In genomic region chr17:41635121-41636097, GRCh38 we compare ENCODE assay signal across 14 cellular contexts. TPM values are rescaled to one million over a fixed set of nuclear protein-coding genes. Genes with fewer than 3 reads are reported as not detected.
DNase-seq lines count a peak whose midpoint lies in the region; ATAC-seq and TF ChIP-seq lines count a peak whose summit lies in the region.
"Had no signal": no experiment of that assay in that cellular context is flagged by ENCODE, and none has a peak within 500 bp of the region (broad histone marks: within the 10 kb centered on the region; RNA-seq: fewer than 3 reads in every experiment).

No MANE protein-coding gene starts in this region.

- TF ChIP-seq POLR2A in heart left ventricle (IDR thresholded peaks at IDR 0.05), result no peak
- no peak for TF ChIP-seq POLR2A in thyroid gland (IDR thresholded peaks at IDR 0.05)

- peak overlapping the region; percentile 26 for H3K4me3 ChIP-seq in SJCRH30
- H3K4me3 ChIP-seq in heart left ventricle, result peak overlapping the region in 3 of 12 donors; percentile 16 to 30 (median 27)
- no peak overlapping the region for H3K4me3 ChIP-seq in thyroid gland (replicated peaks in 1 of 3)
- no peak overlapping the region for H3K4me3 ChIP-seq in psoas muscle
- H3K4me3 ChIP-seq: cardiac muscle cell, lung, skin epidermis had no signal

- DNase-seq in Daoy (ENCODE audit: low read depth) (peak; percentile 49), SJCRH30 (peak; percentile 93 to 95), heart left ventricle (peak in 4 of 5 donors; percentile 42 to 71 (median 46)), omental fat pad (ENCODE audit: low spot score) (no peak), SW 1271 (lab: John Stamatoyannopoulos, UW) (no peak), DMS114 treated with DMSO at 0.1 percent for 48 hours (lab: John Stamatoyannopoulos, UW; ENCODE audit: unreplicated experiment) (no peak), thyroid gland (no peak), psoas muscle (no peak)
- DNase-seq: activated CD8-positive, alpha-beta memory T cell treated with anti-CD3 and anti-CD28 coated beads, Interleukin-2, amount 50 U/mL, for 48 hours; CD4-positive, alpha-beta T cell; stimulated activated CD8-positive, alpha-beta memory T cell treated with anti-CD3 and anti-CD28 coated beads, Interleukin-4, amount 100 ng/mL, for 48 hours had no signal

- 29 to 40% (median 32%) methylated on average over 25 to 28 of the region's 28 CpGs for WGBS in heart left ventricle, 4 donors
- 53 to 57% methylated on average over 28 of the region's 28 CpGs for WGBS in thyroid gland, 2 donors
- 31 to 38% (median 34%) methylated on average over 28 of the region's 28 CpGs for WGBS in psoas muscle, 3 donors

- intact Hi-C loops in heart left ventricle (cut with DNase I) (no loop called here), thyroid gland (cut with DNase I) (no loop called here), psoas muscle (cut with DNase I) (no loop called here)

- peak; percentile 63 to 81 (median 74) for ATAC-seq in heart left ventricle
- peak; percentile 55 for ATAC-seq in omental fat pad (ENCODE audit: low FRiP score)
- ATAC-seq in psoas muscle, result no peak

- H3K36me3 ChIP-seq in SJCRH30, result no peaks in the 10 kb centered on the region
- H3K36me3 ChIP-seq in heart left ventricle, result no peaks in the 10 kb centered on the region
- H3K36me3 ChIP-seq in thyroid gland, result no peaks in the 10 kb centered on the region
- no peaks in the 10 kb centered on the region for H3K36me3 ChIP-seq in psoas muscle (ENCODE audit: insufficient read depth in 1 of 2, low read depth in 1 of 2)
- H3K36me3 ChIP-seq: cardiac muscle cell had no signal

- H3K9me3 ChIP-seq in SJCRH30 (replicated peaks), result no peaks in the 10 kb centered on the region
- no peaks in the 10 kb centered on the region for H3K9me3 ChIP-seq in heart left ventricle
- no peaks in the 10 kb centered on the region for H3K9me3 ChIP-seq in thyroid gland
- no peaks in the 10 kb centered on the region for H3K9me3 ChIP-seq in psoas muscle

- H3K4me1 ChIP-seq in SJCRH30 (peaks cover 46% of the 10 kb centered on the region), heart left ventricle (peaks cover 0 to 14% (median 10%) of the 10 kb centered on the region in 12 donors), thyroid gland (peaks cover 0 to 3% of the 10 kb centered on the region in 2 donors), psoas muscle (peaks cover 7% of the 10 kb centered on the region)

- H3K27ac ChIP-seq in SJCRH30 (peak overlapping the region; percentile 80), heart left ventricle (peak overlapping the region in 1 of 12 donors; percentile 9), thyroid gland (no peak overlapping the region), psoas muscle (no peak overlapping the region)
- H3K27ac ChIP-seq: cardiac muscle cell had no signal

- TF ChIP-seq CTCF in heart left ventricle (IDR thresholded peaks at IDR 0.05) (no peak), omental fat pad (IDR thresholded peaks at IDR 0.05) (no peak), thyroid gland (IDR thresholded peaks at IDR 0.05) (no peak), psoas muscle (IDR thresholded peaks at IDR 0.05) (no peak)

- no peaks in the 10 kb centered on the region for H3K27me3 ChIP-seq in SJCRH30
- no peaks in the 10 kb centered on the region for H3K27me3 ChIP-seq in heart left ventricle
- no peaks in the 10 kb centered on the region for H3K27me3 ChIP-seq in thyroid gland
- H3K27me3 ChIP-seq in psoas muscle (ENCODE audit: insufficient read depth in 3 of 3, low read length in 2 of 3), result no peaks in the 10 kb centered on the region
- H3K27me3 ChIP-seq: cardiac muscle cell had no signal

RNA-seq across cellular contexts. Expression of gene KRT17, which starts 11.0 kb away (rescaled TPM):
- total RNA-seq in Daoy (2014; rRNA removed; shearing (Covaris generic)), result 276 and 317 TPM in 2 replicates
- total RNA-seq in SJCRH30 (2014; rRNA removed; shearing (Covaris generic)), result 134 and 149 TPM in 2 replicates
- total RNA-seq in heart left ventricle, result under 1 TPM in 1 of 9 donors, not detected in 8; 0.60 TPM
- not detected for polyA plus RNA-seq in heart left ventricle
- under 1 TPM in 1 of 4 donors, not detected in 3; 0.56 TPM for total RNA-seq in omental fat pad
- total RNA-seq in thyroid gland, result under 1 TPM in 1 of 4 donors, not detected in 3; 0.56 TPM
- not detected for total RNA-seq in psoas muscle
- polyA plus RNA-seq in psoas muscle, result under 1 TPM; 0.10 to 0.38 (median 0.20) TPM
- total RNA-seq: cardiac muscle cell; CD4-positive, alpha-beta T cell had no signal

RNA-seq across cellular contexts. Expression of gene KRT16, which starts 22.8 kb away (rescaled TPM):
- total RNA-seq in Daoy (2014; rRNA removed; shearing (Covaris generic)), result 1.0 TPM in 1 of 2 replicates, not detected in the other
- total RNA-seq in SJCRH30 (2014; rRNA removed; shearing (Covaris generic)), result 0.08 TPM in 1 of 2 replicates, not detected in the other
- total RNA-seq in heart left ventricle, result not detected
- polyA plus RNA-seq in heart left ventricle, result under 1 TPM in 1 of 2 donors, not detected in 1; 0.06 TPM
- 100 to 1,000 TPM in 1 of 4 donors, 1 to 10 TPM in 2, under 1 TPM in 1; 0.84 to 158 (median 7.6) TPM for total RNA-seq in omental fat pad
- total RNA-seq in thyroid gland, result 1 to 10 TPM in 2 of 4 donors, not detected in 2; 1.3 to 2.0 TPM
- total RNA-seq in psoas muscle, result under 1 TPM in 2 of 4 donors, not detected in 2; 0.21 to 0.26 TPM
- polyA plus RNA-seq in psoas muscle, result under 1 TPM in 2 of 3 donors, not detected in 1; 0.07 to 0.09 TPM
- total RNA-seq: cardiac muscle cell; CD4-positive, alpha-beta T cell had no signal

RNA-seq across cellular contexts. Expression of gene KRT14, which starts 48.7 kb away (rescaled TPM):
- total RNA-seq in Daoy (2014; rRNA removed; shearing (Covaris generic)), result 0.63 and 1.4 TPM in 2 replicates
- not detected in 2 replicates for total RNA-seq in SJCRH30 (2014; rRNA removed; shearing (Covaris generic))
- under 1 TPM in 2 of 9 donors, not detected in 7; 0.23 to 0.38 TPM for total RNA-seq in heart left ventricle
- not detected for polyA plus RNA-seq in heart left ventricle
- total RNA-seq in omental fat pad, result 1 to 10 TPM in 2 of 4 donors, under 1 TPM in 1, not detected in 1; 0.56 to 4.0 (median 3.0) TPM
- 10 to 100 TPM in 1 of 4 donors, under 1 TPM in 1, not detected in 2; 0.22 to 12.4 TPM for total RNA-seq in thyroid gland
- total RNA-seq in psoas muscle, result under 1 TPM in 2 of 4 donors, not detected in 2; 0.32 to 0.54 TPM
- polyA plus RNA-seq in psoas muscle, result under 1 TPM; 0.03 to 0.17 (median 0.10) TPM
- total RNA-seq: cardiac muscle cell; CD4-positive, alpha-beta T cell had no signal

RNA-seq across cellular contexts. Expression of gene EIF1, which starts 53.3 kb away (rescaled TPM):
- total RNA-seq in Daoy (2014; rRNA removed; shearing (Covaris generic)), result 78.2 and 85.4 TPM in 2 replicates
- 107 and 142 TPM in 2 replicates for total RNA-seq in SJCRH30 (2014; rRNA removed; shearing (Covaris generic))
- total RNA-seq in heart left ventricle (1,000 to 10,000 TPM in 6 of 9 donors, 100 to 1,000 TPM in 3; 402 to 1,338 (median 1,177) TPM), omental fat pad (100 to 1,000 TPM; 444 to 832 (median 685) TPM), thyroid gland (100 to 1,000 TPM; 119 to 171 (median 145) TPM), psoas muscle (1,000 to 10,000 TPM; 1,399 to 2,094 (median 1,752) TPM)
- polyA plus RNA-seq in heart left ventricle (1,000 to 10,000 TPM in 1 of 2 donors, 100 to 1,000 TPM in 1; 911 to 1,001 TPM), psoas muscle (1,000 to 10,000 TPM; 1,437 to 2,724 (median 2,114) TPM)

Comparison
In these comparisons a context has a peak if more than half of its experiments do, and no peak if none do; other contexts are left out.
1. DNase-seq: peak in Daoy (single experiment), SJCRH30 (2 of 2) and heart left ventricle (4 of 5); none in omental fat pad (single experiment), SW 1271 (0 of 2), DMS114 treated with DMSO at 0.1 percent for 48 hours (single experiment), thyroid gland (0 of 2) and psoas muscle (0 of 2).
2. ATAC-seq: peak in heart left ventricle (4 of 4) and omental fat pad (single experiment); none in psoas muscle (0 of 4).
3. RNA of gene KRT17, which starts 11.0 kb away (total RNA-seq): 276 to 317 TPM in Daoy and 134 to 149 TPM in SJCRH30; 0.56 TPM in thyroid gland, 0.60 TPM in heart left ventricle, not detected in psoas muscle and 0.56 TPM in omental fat pad; every median in the first group is over 10 times any median in the second.